ENCODE assay signal across 1 cellular context in the genomic region with DNA sequence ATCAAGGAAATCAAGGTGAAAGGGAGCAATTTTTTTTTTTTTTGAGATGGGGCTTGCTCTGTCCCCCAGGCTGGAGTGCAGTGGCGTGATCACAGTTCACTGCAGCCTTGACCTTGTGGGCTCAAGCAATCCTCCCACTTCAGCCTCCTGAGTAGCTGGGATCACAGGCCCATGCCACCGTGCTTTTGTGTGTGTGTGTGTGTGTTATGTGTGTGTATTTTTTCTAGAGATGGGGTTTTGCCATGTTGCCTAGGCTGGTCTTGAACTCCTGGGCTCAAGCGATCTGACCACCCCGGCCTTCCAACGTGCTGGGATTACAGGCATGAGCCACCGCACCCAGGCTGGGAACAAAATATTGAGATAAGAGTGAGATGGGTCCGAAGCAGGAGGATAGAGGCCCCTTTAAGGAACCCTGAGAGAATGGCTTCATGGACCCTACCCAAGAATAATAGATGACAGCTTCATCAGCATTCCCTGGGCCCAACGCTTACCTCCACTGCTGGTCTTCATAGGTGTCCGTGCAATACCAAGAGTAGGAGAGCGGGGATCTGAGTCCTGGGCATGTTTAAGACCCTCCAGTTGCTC.
TF ChIP-seq lines count a peak whose summit lies in the region.

No MANE protein-coding gene starts in this region.

TF ChIP-seq in K562, 482 proteins besides CTCF, POLR2A, EP300 and RAD21:
- TF ChIP-seq, protein P1, sequence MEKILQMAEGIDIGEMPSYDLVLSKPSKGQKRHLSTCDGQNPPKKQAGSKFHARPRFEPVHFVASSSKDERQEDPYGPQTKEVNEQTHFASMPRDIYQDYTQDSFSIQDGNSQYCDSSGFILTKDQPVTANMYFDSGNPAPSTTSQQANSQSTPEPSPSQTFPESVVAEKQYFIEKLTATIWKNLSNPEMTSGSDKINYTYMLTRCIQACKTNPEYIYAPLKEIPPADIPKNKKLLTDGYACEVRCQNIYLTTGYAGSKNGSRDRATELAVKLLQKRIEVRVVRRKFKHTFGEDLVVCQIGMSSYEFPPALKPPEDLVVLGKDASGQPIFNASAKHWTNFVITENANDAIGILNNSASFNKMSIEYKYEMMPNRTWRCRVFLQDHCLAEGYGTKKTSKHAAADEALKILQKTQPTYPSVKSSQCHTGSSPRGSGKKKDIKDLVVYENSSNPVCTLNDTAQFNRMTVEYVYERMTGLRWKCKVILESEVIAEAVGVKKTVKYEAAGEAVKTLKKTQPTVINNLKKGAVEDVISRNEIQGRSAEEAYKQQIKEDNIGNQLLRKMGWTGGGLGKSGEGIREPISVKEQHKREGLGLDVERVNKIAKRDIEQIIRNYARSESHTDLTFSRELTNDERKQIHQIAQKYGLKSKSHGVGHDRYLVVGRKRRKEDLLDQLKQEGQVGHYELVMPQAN (IDR thresholded peaks at IDR 0.05; ENCODE audit: borderline replicate concordance) = no peak
- TF ChIP-seq SMAD3 (CRISPR knock-in tag; conservative IDR thresholded peaks at IDR 0.05) (no peak), TGIF2 (CRISPR knock-in tag; IDR thresholded peaks at IDR 0.05) (no peak), TOE1 (IDR thresholded peaks at IDR 0.05; ENCODE audit: borderline replicate concordance) (no peak), TOE1 (CRISPR knock-in tag; IDR thresholded peaks at IDR 0.05; ENCODE audit: borderline replicate concordance, low read depth) (no peak), ZNF407 (IDR thresholded peaks at IDR 0.05; ENCODE audit: low read depth) (no peak), MAFG (tag; conservative IDR thresholded peaks at IDR 0.05) (no peak)
- TF ChIP-seq, protein P2, sequence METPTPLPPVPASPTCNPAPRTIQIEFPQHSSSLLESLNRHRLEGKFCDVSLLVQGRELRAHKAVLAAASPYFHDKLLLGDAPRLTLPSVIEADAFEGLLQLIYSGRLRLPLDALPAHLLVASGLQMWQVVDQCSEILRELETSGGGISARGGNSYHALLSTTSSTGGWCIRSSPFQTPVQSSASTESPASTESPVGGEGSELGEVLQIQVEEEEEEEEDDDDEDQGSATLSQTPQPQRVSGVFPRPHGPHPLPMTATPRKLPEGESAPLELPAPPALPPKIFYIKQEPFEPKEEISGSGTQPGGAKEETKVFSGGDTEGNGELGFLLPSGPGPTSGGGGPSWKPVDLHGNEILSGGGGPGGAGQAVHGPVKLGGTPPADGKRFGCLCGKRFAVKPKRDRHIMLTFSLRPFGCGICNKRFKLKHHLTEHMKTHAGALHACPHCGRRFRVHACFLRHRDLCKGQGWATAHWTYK (CRISPR knock-in tag; IDR thresholded peaks at IDR 0.05) = no peak
